1 cellular context compared by ENCODE assay signal in the genomic region with DNA sequence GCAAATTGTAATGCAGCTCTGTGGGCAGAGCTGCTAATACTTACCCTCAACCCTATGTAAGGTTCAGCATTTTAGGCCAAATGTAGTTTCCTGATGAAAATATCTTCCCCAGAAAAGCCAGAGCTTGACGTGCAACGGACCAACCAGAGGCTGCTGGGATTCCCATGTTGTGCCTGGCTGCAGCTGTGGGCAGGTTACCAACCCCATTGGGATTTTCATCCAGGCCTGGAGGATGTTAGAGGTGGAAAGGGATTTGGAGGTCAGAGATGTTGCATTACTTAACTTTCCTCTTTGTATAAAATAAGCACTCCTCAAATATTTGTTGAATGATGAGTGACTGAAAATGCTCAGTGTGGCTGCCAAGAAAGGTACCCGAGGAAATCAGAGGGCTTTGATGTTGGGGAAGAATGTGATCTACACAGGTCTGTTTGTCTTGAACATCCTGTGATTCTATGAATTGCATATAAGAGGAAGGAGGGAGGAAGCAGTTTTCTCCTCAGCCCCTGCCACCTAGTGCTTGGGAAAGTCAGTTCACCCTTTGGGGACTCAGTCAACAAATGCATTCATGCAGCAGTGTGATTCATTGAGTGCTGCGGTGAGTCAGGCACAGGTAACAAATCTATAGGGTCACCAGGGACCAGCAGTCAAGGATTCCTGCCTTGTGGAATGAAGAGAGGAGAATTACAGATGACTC.
TF ChIP-seq lines count a peak whose summit lies in the region.

No MANE protein-coding gene starts in this region.

TF ChIP-seq in HepG2, 621 proteins besides CTCF, POLR2A, EP300 and RAD21 (continued from another document):
- TF ChIP-seq ETV5 (CRISPR knock-in tag; IDR thresholded peaks at IDR 0.05; ENCODE audit: borderline replicate concordance) (peak; percentile 54), ZNF446 (CRISPR knock-in tag; IDR thresholded peaks at IDR 0.05) (no peak), ISL2 (CRISPR knock-in tag; IDR thresholded peaks at IDR 0.05) (peak; percentile 76), ZSCAN29 (CRISPR knock-in tag; conservative IDR thresholded peaks at IDR 0.05) (no peak), TCF7 (IDR thresholded peaks at IDR 0.05; ENCODE audit: low read depth) (peak; percentile 73), TCF12 (IDR thresholded peaks at IDR 0.05) (no peak), TCF12 (CRISPR knock-in tag; IDR thresholded peaks at IDR 0.05) (no peak), PPARG (CRISPR knock-in tag; conservative IDR thresholded peaks at IDR 0.05) (no peak), PRMT3 (CRISPR knock-in tag; IDR thresholded peaks at IDR 0.05; ENCODE audit: borderline replicate concordance, low read depth) (no peak), SAP130 (CRISPR knock-in tag; IDR thresholded peaks at IDR 0.05; ENCODE audit: low read depth) (peak; percentile 60), NAIF1 (CRISPR knock-in tag; IDR thresholded peaks at IDR 0.05; ENCODE audit: borderline replicate concordance) (no peak), ZNF652 (CRISPR knock-in tag; IDR thresholded peaks at IDR 0.05; ENCODE audit: borderline replicate concordance, low read depth) (peak; percentile 17; the same call in 1 of the 2 replicates), ZNF460 (CRISPR knock-in tag; IDR thresholded peaks at IDR 0.05; ENCODE audit: borderline replicate concordance) (no peak), SOX13 (IDR thresholded peaks at IDR 0.05) (no peak), SOX13 (CRISPR knock-in tag; conservative IDR thresholded peaks at IDR 0.05 in 1 of 2, IDR thresholded peaks at IDR 0.05 in 1 of 2) (peak in 1 of 2 experiments; percentile 56; a peak in 1 of 4 replicates), HES4 (CRISPR knock-in tag; IDR thresholded peaks at IDR 0.05; ENCODE audit: borderline replicate concordance) (no peak), HDAC6 (IDR thresholded peaks at IDR 0.05; ENCODE audit: low read depth, low read length) (no peak), TBX2 (CRISPR knock-in tag; IDR thresholded peaks at IDR 0.05; ENCODE audit: borderline replicate concordance) (no peak), TARDBP (CRISPR knock-in tag; IDR thresholded peaks at IDR 0.05) (peak; percentile 58; the same call in 1 of the 2 replicates), AGO2 (optimal IDR thresholded peaks at IDR 0.05; ENCODE audit: low read depth, low read length) (no peak), ZNF232 (CRISPR knock-in tag; IDR thresholded peaks at IDR 0.05; ENCODE audit: borderline replicate concordance) (no peak), ZNF563 (CRISPR knock-in tag; IDR thresholded peaks at IDR 0.05) (no peak), ARHGAP35 (CRISPR knock-in tag; IDR thresholded peaks at IDR 0.05; ENCODE audit: borderline replicate concordance) (no peak), THYN1 (CRISPR knock-in tag; IDR thresholded peaks at IDR 0.05; ENCODE audit: borderline replicate concordance, low read depth) (no peak), NR2F6 (IDR thresholded peaks at IDR 0.05) (no peak), NR2F6 (CRISPR knock-in tag; IDR thresholded peaks at IDR 0.05) (0 out of 2 replicates have a peak, but pooled peaks have one; percentile 25), GABPB1 (CRISPR knock-in tag; IDR thresholded peaks at IDR 0.05) (0 out of 2 replicates have a peak, but pooled peaks have one; percentile 16), ZNF556 (CRISPR knock-in tag; IDR thresholded peaks at IDR 0.05; ENCODE audit: borderline replicate concordance) (peak; percentile 19; the same call in 1 of the 2 replicates), TEAD3 (CRISPR knock-in tag; optimal IDR thresholded peaks at IDR 0.05; ENCODE audit: borderline replicate concordance) (peak; percentile 60), ZNF510 (CRISPR knock-in tag; IDR thresholded peaks at IDR 0.05; ENCODE audit: low read depth) (no peak), MAFK (conservative IDR thresholded peaks at IDR 0.05 in 1 of 2, IDR thresholded peaks at IDR 0.05 in 1 of 2; ENCODE audit: low read length in 2 of 2) (no peak), SCMH1 (CRISPR knock-in tag; IDR thresholded peaks at IDR 0.05; ENCODE audit: borderline replicate concordance) (no peak), ZNF484 (CRISPR knock-in tag; IDR thresholded peaks at IDR 0.05; ENCODE audit: borderline replicate concordance, low read depth) (no peak), POGZ (CRISPR knock-in tag; IDR thresholded peaks at IDR 0.05) (0 out of 2 replicates have a peak, but pooled peaks have one; percentile 20), RFXAP (CRISPR knock-in tag; IDR thresholded peaks at IDR 0.05; ENCODE audit: borderline replicate concordance) (no peak), MBNL3 (CRISPR knock-in tag; conservative IDR thresholded peaks at IDR 0.05) (no peak), KAT2B (IDR thresholded peaks at IDR 0.05; ENCODE audit: borderline replicate concordance, low read depth, low read length) (no peak), KAT8 (CRISPR knock-in tag; IDR thresholded peaks at IDR 0.05) (0 out of 2 replicates have a peak, but pooled peaks have one; percentile 28), EEA1 (CRISPR knock-in tag; IDR thresholded peaks at IDR 0.05; ENCODE audit: borderline replicate concordance) (no peak), TBX3 (IDR thresholded peaks at IDR 0.05; ENCODE audit: borderline replicate concordance) (no peak), ZNF615 (CRISPR knock-in tag; IDR thresholded peaks at IDR 0.05; ENCODE audit: borderline replicate concordance) (0 out of 2 replicates have a peak, but pooled peaks have one; percentile 37), ZSCAN22 (CRISPR knock-in tag; IDR thresholded peaks at IDR 0.05) (no peak), KDM3A (CRISPR knock-in tag; IDR thresholded peaks at IDR 0.05; ENCODE audit: low read depth) (no peak), ZNF691 (CRISPR knock-in tag; IDR thresholded peaks at IDR 0.05; ENCODE audit: borderline replicate concordance, low read depth) (peak; percentile 77; the same call in 1 of the 2 replicates)
- TF ChIP-seq, protein P1, sequence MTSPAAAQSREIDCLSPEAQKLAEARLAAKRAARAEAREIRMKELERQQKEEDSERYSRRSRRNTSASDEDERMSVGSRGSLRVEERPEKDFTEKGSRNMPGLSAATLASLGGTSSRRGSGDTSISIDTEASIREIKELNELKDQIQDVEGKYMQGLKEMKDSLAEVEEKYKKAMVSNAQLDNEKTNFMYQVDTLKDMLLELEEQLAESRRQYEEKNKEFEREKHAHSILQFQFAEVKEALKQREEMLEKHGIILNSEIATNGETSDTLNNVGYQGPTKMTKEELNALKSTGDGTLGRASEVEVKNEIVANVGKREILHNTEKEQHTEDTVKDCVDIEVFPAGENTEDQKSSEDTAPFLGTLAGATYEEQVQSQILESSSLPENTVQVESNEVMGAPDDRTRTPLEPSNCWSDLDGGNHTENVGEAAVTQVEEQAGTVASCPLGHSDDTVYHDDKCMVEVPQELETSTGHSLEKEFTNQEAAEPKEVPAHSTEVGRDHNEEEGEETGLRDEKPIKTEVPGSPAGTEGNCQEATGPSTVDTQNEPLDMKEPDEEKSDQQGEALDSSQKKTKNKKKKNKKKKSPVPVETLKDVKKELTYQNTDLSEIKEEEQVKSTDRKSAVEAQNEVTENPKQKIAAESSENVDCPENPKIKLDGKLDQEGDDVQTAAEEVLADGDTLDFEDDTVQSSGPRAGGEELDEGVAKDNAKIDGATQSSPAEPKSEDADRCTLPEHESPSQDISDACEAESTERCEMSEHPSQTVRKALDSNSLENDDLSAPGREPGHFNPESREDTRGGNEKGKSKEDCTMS (CRISPR knock-in tag; conservative IDR thresholded peaks at IDR 0.05) = no peak
- TF ChIP-seq, protein P2, sequence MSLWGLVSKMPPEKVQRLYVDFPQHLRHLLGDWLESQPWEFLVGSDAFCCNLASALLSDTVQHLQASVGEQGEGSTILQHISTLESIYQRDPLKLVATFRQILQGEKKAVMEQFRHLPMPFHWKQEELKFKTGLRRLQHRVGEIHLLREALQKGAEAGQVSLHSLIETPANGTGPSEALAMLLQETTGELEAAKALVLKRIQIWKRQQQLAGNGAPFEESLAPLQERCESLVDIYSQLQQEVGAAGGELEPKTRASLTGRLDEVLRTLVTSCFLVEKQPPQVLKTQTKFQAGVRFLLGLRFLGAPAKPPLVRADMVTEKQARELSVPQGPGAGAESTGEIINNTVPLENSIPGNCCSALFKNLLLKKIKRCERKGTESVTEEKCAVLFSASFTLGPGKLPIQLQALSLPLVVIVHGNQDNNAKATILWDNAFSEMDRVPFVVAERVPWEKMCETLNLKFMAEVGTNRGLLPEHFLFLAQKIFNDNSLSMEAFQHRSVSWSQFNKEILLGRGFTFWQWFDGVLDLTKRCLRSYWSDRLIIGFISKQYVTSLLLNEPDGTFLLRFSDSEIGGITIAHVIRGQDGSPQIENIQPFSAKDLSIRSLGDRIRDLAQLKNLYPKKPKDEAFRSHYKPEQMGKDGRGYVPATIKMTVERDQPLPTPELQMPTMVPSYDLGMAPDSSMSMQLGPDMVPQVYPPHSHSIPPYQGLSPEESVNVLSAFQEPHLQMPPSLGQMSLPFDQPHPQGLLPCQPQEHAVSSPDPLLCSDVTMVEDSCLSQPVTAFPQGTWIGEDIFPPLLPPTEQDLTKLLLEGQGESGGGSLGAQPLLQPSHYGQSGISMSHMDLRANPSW (CRISPR knock-in tag; IDR thresholded peaks at IDR 0.05; ENCODE audit: borderline replicate concordance) = no peak
